1 cellular context compared by ENCODE assay signal in genomic region chr6:111533087-111533784, GRCh38.
TF ChIP-seq lines count a peak whose summit lies in the region.

No MANE protein-coding gene starts in this region.

TF ChIP-seq in WTC11, 78 proteins besides CTCF, POLR2A, EP300 and RAD21 (continued from another document):
- TF ChIP-seq TCF7 (CRISPR knock-in tag; IDR thresholded peaks at IDR 0.05; ENCODE audit: low read depth) (no peak), E2F5 (CRISPR knock-in tag; IDR thresholded peaks at IDR 0.05) (no peak), NR1H2 (CRISPR knock-in tag; IDR thresholded peaks at IDR 0.05) (no peak), AR (CRISPR knock-in tag; IDR thresholded peaks at IDR 0.05) (no peak), CREB1 (CRISPR knock-in tag; IDR thresholded peaks at IDR 0.05) (no peak), ZSCAN18 (CRISPR knock-in tag; IDR thresholded peaks at IDR 0.05) (no peak), JAZF1 (CRISPR knock-in tag; IDR thresholded peaks at IDR 0.05) (no peak), USF2 (CRISPR knock-in tag; IDR thresholded peaks at IDR 0.05) (no peak), STAT6 (CRISPR knock-in tag; conservative IDR thresholded peaks at IDR 0.05; ENCODE audit: low read depth) (no peak), ZNF219 (CRISPR knock-in tag; IDR thresholded peaks at IDR 0.05; ENCODE audit: borderline replicate concordance) (no peak), NFYB (CRISPR knock-in tag; conservative IDR thresholded peaks at IDR 0.05; ENCODE audit: low read depth) (no peak)
